ENCODE assay signal across 10 cellular contexts in the genomic region with DNA sequence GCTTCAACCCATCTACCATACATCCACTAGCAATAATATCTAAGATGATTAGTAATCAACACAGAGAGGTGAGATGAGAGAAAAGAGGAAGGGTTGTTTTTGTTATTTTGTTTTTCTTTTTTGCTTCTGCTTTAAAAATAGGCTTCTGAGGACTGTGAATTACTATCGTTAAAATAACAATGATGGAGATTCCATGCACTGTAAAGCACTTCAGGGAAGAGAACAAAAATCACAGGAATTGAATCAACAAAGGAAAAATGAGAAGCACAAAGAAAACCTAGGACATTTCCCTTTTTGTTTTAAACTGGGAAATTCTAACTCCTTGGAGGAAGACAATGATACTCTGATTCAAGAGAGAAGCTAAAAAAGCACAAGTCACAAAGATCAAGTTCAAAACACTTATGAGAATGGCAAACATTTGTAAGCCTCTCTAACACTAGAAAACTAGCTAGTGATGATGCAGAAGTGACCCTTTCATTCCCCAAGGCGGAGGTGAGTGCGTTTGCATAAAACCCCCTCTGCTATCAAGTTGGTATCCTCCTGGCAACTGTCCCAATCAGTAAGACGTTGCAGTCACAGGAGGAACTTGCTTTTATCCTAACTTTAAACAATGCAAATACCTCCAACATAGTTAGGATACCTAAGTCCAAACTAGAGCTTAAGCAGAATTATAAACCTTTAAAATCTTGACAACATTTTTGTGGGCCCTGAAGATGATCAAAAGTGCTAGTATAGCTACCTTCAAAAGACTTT.
DNase-seq lines count a peak whose midpoint lies in the region; ATAC-seq, FAIRE-seq and TF ChIP-seq lines count a peak whose summit lies in the region.
"Had no signal": no experiment of that assay in that cellular context is flagged by ENCODE, and none has a peak within 500 bp of the region (broad histone marks: within the 10 kb centered on the region; RNA-seq: fewer than 3 reads in every experiment).

No MANE protein-coding gene starts in this region.

- H3K4me1 ChIP-seq in A549 = peaks cover 9% of the 10 kb centered on the region; the same call in 2 of the 3 replicates
- peaks cover 0 to 15% of the 10 kb centered on the region in 2 donors for H3K4me1 ChIP-seq in adrenal gland (replicated peaks in 1 of 2)
- no peaks in the 10 kb centered on the region for H3K4me1 ChIP-seq in keratinocyte (ENCODE audit: control insufficient read depth, extremely low read depth, insufficient read depth, low read length)

- TF ChIP-seq EP300 in A549 (IDR thresholded peaks at IDR 0.05) = no peak

- peaks cover 4% of the 10 kb centered on the region for H3K27me3 Mint-ChIP-seq in HFFc6 (ENCODE audit: insufficient read depth)

- TF ChIP-seq CTCF in A549 (IDR thresholded peaks at IDR 0.05) (no peak), HFFc6 (IDR thresholded peaks at IDR 0.05) (no peak), adrenal gland (IDR thresholded peaks at IDR 0.05) (no peak), keratinocyte (optimal IDR thresholded peaks at IDR 0.05 in 1 of 3, IDR thresholded peaks at IDR 0.05 in 1 of 3, conservative IDR thresholded peaks at IDR 0.05 in 1 of 3; ENCODE audit: extremely low read depth in 1 of 3, insufficient read depth in 2 of 3, low read length in 3 of 3) (no peak)

- WGBS in A549 (ENCODE audit: missing lambda C conversion rate) = 37% methylated on average over 4 of the region's 4 CpGs
- 29 to 41% (median 34%) methylated on average over 4 of the region's 4 CpGs for WGBS in adrenal gland, 4 donors

- FAIRE-seq in A549 (lab: Jason Lieb, UNC) (no peak), keratinocyte (lab: Jason Lieb, UNC) (peak; percentile 46)

- TF ChIP-seq POLR2A in A549 (IDR thresholded peaks at IDR 0.05; ENCODE audit: low read length) = no peak
- no peak for TF ChIP-seq POLR2A in adrenal gland (IDR thresholded peaks at IDR 0.05)

- no peaks in the 10 kb centered on the region for H3K9me1 ChIP-seq in keratinocyte (ENCODE audit: control insufficient read depth, extremely low read depth, insufficient read depth, low read length)

- H3K4me2 ChIP-seq in A549 (peak overlapping the region; percentile 44), keratinocyte (ENCODE audit: control insufficient read depth, extremely low read depth, insufficient read depth, low read depth, low read length) (peak overlapping the region; percentile 12)

- H2AFZ ChIP-seq in keratinocyte (ENCODE audit: control insufficient read depth, low read length) = no peak overlapping the region

- intact Hi-C loops in adrenal gland (cut with DNase I) = no loop called here

- peaks cover 30% of the 10 kb centered on the region for H3K4me1 Mint-ChIP-seq in HFFc6 (ENCODE audit: low read depth)

- H3K27ac Mint-ChIP-seq in HFFc6 = peak overlapping the region; percentile 51
- H3K27ac Mint-ChIP-seq: T-helper 1 cell treated with Interleukin-12 subunit alpha and Interleukin-12 subunit beta and Interleukin-4 antibody, amounts not matched to agents 30 μg/mL and 1 μg/mL, for 36 hours had no signal

- no peaks in the 10 kb centered on the region for H3K9me3 ChIP-seq in A549
- no peaks in the 10 kb centered on the region for H3K9me3 ChIP-seq in adrenal gland (replicated peaks in 1 of 3)
- H3K9me3 ChIP-seq in keratinocyte (ENCODE audit: control insufficient read depth, low read depth, low read length) = no peaks in the 10 kb centered on the region

- no peak overlapping the region for H3K4me3 ChIP-seq in A549
- H3K4me3 ChIP-seq in adrenal gland = peak overlapping the region in 1 of 4 donors; percentile 29
- no peak overlapping the region for H3K4me3 ChIP-seq in keratinocyte (ENCODE audit: control insufficient read depth in 2 of 3, extremely low read depth in 1 of 3, insufficient read depth in 2 of 3, low read depth in 1 of 3, low read length in 3 of 3)

- H3K36me3 Mint-ChIP-seq in HFFc6 (ENCODE audit: low read depth) = peaks cover 46% of the 10 kb centered on the region

- no peaks in the 10 kb centered on the region for H3K27me3 ChIP-seq in adrenal gland
- no peaks in the 10 kb centered on the region for H3K27me3 ChIP-seq in keratinocyte (ENCODE audit: control insufficient read depth, extremely low read depth, insufficient read depth, low read length)

- POLR2A ChIA-PET in A549 (lab: Yijun Ruan, JAX) = no interaction called here

- H3K36me3 ChIP-seq in adrenal gland (replicated peaks in 1 of 2) = peaks cover 6 to 11% of the 10 kb centered on the region in 2 donors
- peaks cover 0 to 4% of the 10 kb centered on the region in 2 experiments for H3K36me3 ChIP-seq in keratinocyte (ENCODE audit: control insufficient read depth in 2 of 2, extremely low read depth in 1 of 2, insufficient read depth in 2 of 2, low read length in 2 of 2)

- DNase-seq in A549 (ENCODE audit: low read depth in 1 of 2, low spot score in 1 of 2) = peak in 1 of 2 experiments; percentile 31
- DNase-seq in HFFc6 = peak; percentile 33
- peak in 4 of 7 donors; percentile 29 to 48 (median 34) for DNase-seq in adrenal gland
- DNase-seq in keratinocyte (ENCODE audit: low read depth, low spot score) = no peak
- DNase-seq in SHP77 (lab: John Stamatoyannopoulos, UW) = no peak
- DNase-seq in D341Med (ENCODE audit: low spot score) = no peak
- DNase-seq: cerebellar nuclear complex had no signal

- no peak overlapping the region for H3K27ac ChIP-seq in A549
- H3K27ac ChIP-seq in adrenal gland = peak overlapping the region in 1 of 5 donors; percentile 0
- no peak overlapping the region for H3K27ac ChIP-seq in keratinocyte (ENCODE audit: control insufficient read depth, insufficient read depth, low read length)

- no peaks in the 10 kb centered on the region for H3K9me3 Mint-ChIP-seq in HFFc6
- H3K9me3 Mint-ChIP-seq: T-helper 1 cell treated with Interleukin-12 subunit alpha and Interleukin-12 subunit beta and Interleukin-4 antibody, amounts not matched to agents 30 μg/mL and 1 μg/mL, for 36 hours had no signal

- no peaks in the 10 kb centered on the region for H3K79me2 ChIP-seq in keratinocyte (ENCODE audit: control insufficient read depth, insufficient read depth, low read length)

- dilution Hi-C loops in keratinocyte (cut with MboI; ENCODE audit: extremely low pct_ligation_motif_present, low sequenced_read_pairs) = no loop called here

- no peak overlapping the region for H3K9ac ChIP-seq in keratinocyte (ENCODE audit: control insufficient read depth, extremely low read depth, insufficient read depth, low read length)

- CTCF ChIA-PET in A549 (lab: Yijun Ruan, JAX) = no interaction called here

- H3K4me3 Mint-ChIP-seq in HFFc6 = no peak overlapping the region; the same call in 1 of the 2 replicates
- H3K4me3 Mint-ChIP-seq: T-helper 1 cell treated with Interleukin-12 subunit alpha and Interleukin-12 subunit beta and Interleukin-4 antibody, amounts not matched to agents 30 μg/mL and 1 μg/mL, for 36 hours had no signal

- H4K20me1 ChIP-seq in keratinocyte (ENCODE audit: control insufficient read depth, extremely low read depth, insufficient read depth, low read length) = no peaks in the 10 kb centered on the region

- no peak for TF ChIP-seq RAD21 in A549 (conservative IDR thresholded peaks at IDR 0.05 in 1 of 2, IDR thresholded peaks at IDR 0.05 in 1 of 2)

- ATAC-seq in A549 (no peak), GM21529 (IDR thresholded peaks at IDR 0.05; ENCODE audit: unreplicated experiment) (no peak), HG03439 (IDR thresholded peaks at IDR 0.05; ENCODE audit: unreplicated experiment) (no peak)

TF ChIP-seq in A549, 52 proteins besides CTCF, POLR2A, EP300 and RAD21:
- TF ChIP-seq TFCP2L1 (CRISPR knock-in tag; IDR thresholded peaks at IDR 0.05) (no peak), ESRRA (IDR thresholded peaks at IDR 0.05; ENCODE audit: borderline replicate concordance, low read length) (no peak), ZC3H11A (IDR thresholded peaks at IDR 0.05) (no peak)
TF ChIP-seq in A549: peak in this region for 0.

Comparison
In these comparisons a context has a peak if more than half of its experiments do, and no peak if none do; other contexts are left out.
1. DNase-seq: peak in HFFc6 (single experiment) and adrenal gland (4 of 7); none in keratinocyte (single experiment), SHP77 (0 of 2) and D341Med (single experiment).